In the genomic region with DNA sequence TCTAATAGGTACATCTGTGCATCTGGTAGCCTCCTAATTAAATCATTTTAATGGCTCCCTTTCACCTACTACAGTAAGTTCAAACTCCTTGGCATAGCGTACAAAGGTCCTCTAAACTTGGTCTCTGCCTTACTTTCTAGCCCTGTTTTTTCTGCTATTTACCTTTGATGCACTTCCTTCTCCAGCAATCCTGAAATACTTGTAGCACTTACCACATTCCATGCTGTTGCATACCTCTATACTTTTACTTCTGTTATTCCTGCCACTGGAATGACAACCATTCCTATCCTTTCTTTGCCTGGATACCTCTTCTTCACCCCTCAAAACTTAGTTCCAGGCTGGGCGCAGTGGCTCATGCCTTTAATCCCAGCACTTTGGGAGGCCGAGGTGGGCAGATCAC, we compare ENCODE assay signal across 27 cellular contexts. TPM values are rescaled to one million over a fixed set of nuclear protein-coding genes. Genes with fewer than 3 reads are reported as not detected.
"Had no signal": no experiment of that assay in that cellular context is flagged by ENCODE, and none has a peak within 500 bp of the region (broad histone marks: within the 10 kb centered on the region; RNA-seq: fewer than 3 reads in every experiment).

No MANE protein-coding gene starts in this region.

- H3K4me3 Mint-ChIP-seq: naive B cell; nephron progenitor cell; stimulated activated effector memory CD8-positive, alpha-beta T cell treated with anti-CD3 and anti-CD28 coated beads, Interleukin-12 subunit alpha, Interleukin-12 subunit beta, amount 100 ng/mL, for 72 hours had no signal

- DNase-seq: dermis blood vessel endothelial cell; effector memory CD4-positive, alpha-beta T cell; erythroblast; esophagus squamous epithelium; foreskin melanocyte; hypothalamus; left ventricle myocardium superior; lower lobe of right lung; mucosa of descending colon; naive B cell; nephron progenitor cell; nucleus accumbens; sigmoid colon; stimulated activated CD4-positive, alpha-beta T cell treated with anti-CD3 and anti-CD28 coated beads, Interleukin-2, amount 100 ng/mL, for 24 hours; stimulated activated CD4-positive, alpha-beta T cell treated with anti-CD3 and anti-CD28 coated beads, Interleukin-4, amount 100 ng/mL, for 24 hours; stimulated activated naive CD4-positive, alpha-beta T cell treated with Interleukin-2 at 50 U/mL for 16 hours; substantia nigra; testis; tibial artery; upper lobe of right lung; uterus had no signal

- H3K4me1 ChIP-seq: esophagus squamous epithelium, lower lobe of right lung, prostate gland, right atrium auricular region, sigmoid colon, testis, tibial artery, upper lobe of right lung, uterus had no signal

- H3K36me3 Mint-ChIP-seq: naive B cell; stimulated activated effector memory CD8-positive, alpha-beta T cell treated with anti-CD3 and anti-CD28 coated beads, Interleukin-12 subunit alpha, Interleukin-12 subunit beta, amount 100 ng/mL, for 72 hours had no signal

- H3K27me3 ChIP-seq: esophagus squamous epithelium, right atrium auricular region, sigmoid colon, testis, tibial artery, upper lobe of right lung, uterus had no signal

- H3K9me3 Mint-ChIP-seq: nephron progenitor cell; stimulated activated effector memory CD8-positive, alpha-beta T cell treated with anti-CD3 and anti-CD28 coated beads, Interleukin-12 subunit alpha, Interleukin-12 subunit beta, amount 100 ng/mL, for 72 hours had no signal

- H3K27ac ChIP-seq: coronary artery, esophagus squamous epithelium, lower lobe of right lung, prostate gland, right atrium auricular region, sigmoid colon, testis, tibial artery, upper lobe of right lung, uterus had no signal

- H3K4me3 ChIP-seq: coronary artery, esophagus squamous epithelium, lower lobe of right lung, mucosa of descending colon, prostate gland, right atrium auricular region, sigmoid colon, testis, tibial artery, upper lobe of right lung, uterus had no signal

- H3K27ac Mint-ChIP-seq: nephron progenitor cell; stimulated activated effector memory CD8-positive, alpha-beta T cell treated with anti-CD3 and anti-CD28 coated beads, Interleukin-12 subunit alpha, Interleukin-12 subunit beta, amount 100 ng/mL, for 72 hours had no signal

- ATAC-seq: left ventricle myocardium superior; lower lobe of right lung; mucosa of descending colon; stimulated activated effector memory CD8-positive, alpha-beta T cell treated with anti-CD3 and anti-CD28 coated beads, Interleukin-12 subunit alpha, Interleukin-12 subunit beta, amount 100 ng/mL, for 72 hours; upper lobe of right lung had no signal

- H3K9me3 ChIP-seq: esophagus squamous epithelium, lower lobe of right lung, mucosa of descending colon, prostate gland, right atrium auricular region, sigmoid colon, testis, upper lobe of right lung, uterus had no signal

- FAIRE-seq: endometrium, keratinocyte had no signal

- H3K36me3 ChIP-seq: esophagus squamous epithelium, lower lobe of right lung, prostate gland, right atrium auricular region, sigmoid colon, tibial artery, upper lobe of right lung, uterus had no signal

RNA-seq across cellular contexts. Expression of a gene that starts 56.6 kb away (rescaled TPM):
- total RNA-seq: right atrium auricular region, upper lobe of right lung had no signal
- polyA plus RNA-seq: keratinocyte had no signal
